35 cellular contexts compared by ENCODE assay signal in the genomic region with DNA sequence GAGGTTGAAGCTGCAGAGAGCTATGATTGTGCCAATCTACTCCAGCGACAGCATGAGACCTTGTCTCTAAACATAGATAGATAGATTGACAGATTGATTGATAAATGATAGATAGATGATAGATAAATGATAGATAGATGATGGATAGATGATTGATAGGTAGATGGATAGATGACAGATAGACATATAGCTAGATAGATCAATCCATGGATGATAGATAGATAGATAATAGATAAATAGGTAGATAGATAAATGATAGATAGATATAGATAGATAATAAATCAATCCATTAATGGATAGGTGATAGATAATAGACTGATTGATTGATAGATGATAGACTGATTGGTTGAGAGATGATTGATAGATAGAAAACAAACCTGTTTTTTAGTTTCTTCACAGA.
"Had no signal": no experiment of that assay in that cellular context is flagged by ENCODE, and none has a peak within 500 bp of the region (broad histone marks: within the 10 kb centered on the region; RNA-seq: fewer than 3 reads in every experiment).

No MANE protein-coding gene starts in this region.

- DNase-seq: Karpas-422, Kasumi-1, MG63, MM.1S, MV-4-11, NCI-H1048, NCI-H1092, NCI-H1092 treated with DMSO at 0.1 percent for 48 hours, NCI-H1105, NCI-H1105 treated with DMSO at 0.1 percent for 48 hours, NCI-H1417, NCI-H1417 treated with DMSO at 0.1 percent for 48 hours, NCI-H1436, NCI-H1436 treated with DMSO at 0.1 percent for 48 hours, NCI-H146, NCI-H1694, NCI-H1694 treated with DMSO at 0.1 percent for 48 hours, NCI-H187, NCI-H187 treated with DMSO at 0.1 percent for 48 hours, NCI-H1930, NCI-H2029, NCI-H2029 treated with DMSO at 0.1 percent for 48 hours, NCI-H2081, NCI-H2081 treated with DMSO at 0.1 percent for 48 hours, NCI-H2107, NCI-H2171, NCI-H2171 treated with DMSO at 0.1 percent for 48 hours, NCI-H2227 treated with DMSO at 0.1 percent for 48 hours, NCI-H226, NCI-H345, NCI-H446, NCI-H446 treated with DMSO at 0.1 percent for 48 hours, NCI-H510A, NCI-H510A treated with DMSO at 0.1 percent for 48 hours, NCI-H524 had no signal

- H3K36me3 ChIP-seq: MG63 had no signal

- H3K27me3 ChIP-seq: MG63 had no signal

- H3K4me3 ChIP-seq: MG63 had no signal

- H3K9me3 ChIP-seq: MG63 had no signal
